In the genomic region with DNA sequence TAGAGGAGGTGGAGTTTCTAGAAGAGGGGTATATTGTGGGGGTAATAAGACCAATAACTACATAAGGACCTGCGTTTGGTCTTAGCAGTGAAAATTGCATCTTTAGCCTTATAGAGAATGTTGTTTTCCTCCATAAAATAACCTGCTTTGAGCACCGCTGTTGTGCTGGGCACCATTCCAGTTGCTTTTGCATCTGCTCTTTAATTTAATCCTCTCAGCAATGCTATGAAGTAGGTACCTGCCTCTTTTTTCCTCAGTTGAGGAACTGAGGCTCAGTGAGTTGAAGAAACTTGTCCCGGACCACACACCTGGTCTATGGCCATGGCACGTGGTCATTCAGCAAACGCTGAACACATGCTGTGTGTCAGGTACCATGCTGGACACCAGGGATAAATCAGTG, we compare ENCODE assay signal across 28 cellular contexts.
DNase-seq lines count a peak whose midpoint lies in the region; ATAC-seq, FAIRE-seq and TF ChIP-seq lines count a peak whose summit lies in the region.
"Had no signal": no experiment of that assay in that cellular context is flagged by ENCODE, and none has a peak within 500 bp of the region (broad histone marks: within the 10 kb centered on the region; RNA-seq: fewer than 3 reads in every experiment).

No MANE protein-coding gene starts in this region.

- H3K9ac ChIP-seq in HepG2 (ENCODE audit: insufficient read depth, low read depth, low read length): no peak overlapping the region
- H3K9ac ChIP-seq: BLaER1 had no signal

- H3K4me3 ChIP-seq in HepG2 (replicated peaks in 1 of 3; ENCODE audit: insufficient read depth in 1 of 3, low read depth in 2 of 3, low read length in 3 of 3): no peak overlapping the region
- no peak overlapping the region for H3K4me3 ChIP-seq in right lobe of liver
- H3K4me3 ChIP-seq: BLaER1, GM12878, HAP-1, PC-9, SJSA1 had no signal

- CTCF ChIA-PET in HepG2 (lab: Yijun Ruan, JAX; ENCODE audit: low intra/inter-chr PET ratio, low total read pairs): no interaction called here

- H4K20me1 ChIP-seq in HepG2 (ENCODE audit: insufficient read depth, low read length): no peaks in the 10 kb centered on the region

- H3K27me3 Mint-ChIP-seq in glutamatergic neuron (ENCODE audit: unreplicated experiment): peaks cover 10% of the 10 kb centered on the region
- H3K27me3 Mint-ChIP-seq: CD4-positive, alpha-beta T cell had no signal

- H3K9me3 Mint-ChIP-seq in glutamatergic neuron (ENCODE audit: unreplicated experiment): peaks cover 3% of the 10 kb centered on the region
- H3K9me3 Mint-ChIP-seq: CD4-positive, alpha-beta T cell; HFFc6 had no signal

- peaks cover 5% of the 10 kb centered on the region for H3K4me1 Mint-ChIP-seq in glutamatergic neuron (ENCODE audit: low read depth, unreplicated experiment)

- FAIRE-seq in HepG2 (lab: Jason Lieb, UNC): no peak
- FAIRE-seq: A204.1, G401.6, GM12878 had no signal

- H2AFZ ChIP-seq in HepG2 (ENCODE audit: low read length): no peak overlapping the region
- H2AFZ ChIP-seq: PC-9 had no signal

- POLR2A ChIA-PET in HepG2 (lab: Yijun Ruan, JAX): no interaction called here

- no peaks in the 10 kb centered on the region for H3K9me3 ChIP-seq in HepG2 (ENCODE audit: low read length)
- H3K9me3 ChIP-seq in right lobe of liver: no peaks in the 10 kb centered on the region
- H3K9me3 ChIP-seq: BLaER1, HAP-1, SJSA1 had no signal

- TF ChIP-seq CTCF in HepG2 (CRISPR knock-in tag; IDR thresholded peaks at IDR 0.05) (no peak), right lobe of liver (IDR thresholded peaks at IDR 0.05) (no peak), glutamatergic neuron (IDR thresholded peaks at IDR 0.05; ENCODE audit: partially characterized antibody, unreplicated experiment) (no peak)

- H3K4me3 Mint-ChIP-seq in glutamatergic neuron (ENCODE audit: unreplicated experiment): no peak overlapping the region
- H3K4me3 Mint-ChIP-seq: CD4-positive, alpha-beta T cell; HFFc6 had no signal

- H3K27ac ChIP-seq in HepG2 (ENCODE audit: extremely low read length, insufficient read depth, low read length): no peak overlapping the region
- H3K27ac ChIP-seq in right lobe of liver: no peak overlapping the region
- H3K27ac ChIP-seq: BLaER1, PC-9, SJSA1 had no signal

- no peaks in the 10 kb centered on the region for H3K36me3 Mint-ChIP-seq in glutamatergic neuron (ENCODE audit: unreplicated experiment)

- no TSS peak for BruUV-seq in HepG2 (replicated peaks; lab: Mats Ljungman, UMichigan)

- H3K4me1 ChIP-seq in HepG2 (ENCODE audit: insufficient read depth, low read length): peaks cover 16% of the 10 kb centered on the region
- peaks cover 0 to 7% (median 0%) of the 10 kb centered on the region in 4 donors for H3K4me1 ChIP-seq in right lobe of liver
- H3K4me1 ChIP-seq: SJSA1 had no signal

- H3K27me3 ChIP-seq in HepG2 (ENCODE audit: control insufficient read depth in 1 of 2, insufficient read depth in 2 of 2, low read length in 2 of 2) (no peaks in the 10 kb centered on the region), right lobe of liver (no peaks in the 10 kb centered on the region)
- H3K27me3 ChIP-seq: BLaER1, SJSA1 had no signal

- TF ChIP-seq EP300 in HepG2 (IDR thresholded peaks at IDR 0.05; ENCODE audit: low read depth in 2 of 2, low read length in 2 of 2) (no peak), HepG2 (CRISPR knock-in tag; IDR thresholded peaks at IDR 0.05; ENCODE audit: borderline replicate concordance) (no peak)

- no peak for DNase-seq in HepG2 (ENCODE audit: low spot score)
- no peak for DNase-seq in right lobe of liver
- DNase-seq in NCI-H1694 treated with DMSO at 0.1 percent for 48 hours (lab: John Stamatoyannopoulos, UW): peak; percentile 55
- no peak for DNase-seq in glutamatergic neuron
- DNase-seq in NCI-H526 treated with DMSO at 0.1 percent for 48 hours (lab: John Stamatoyannopoulos, UW): no peak
- no peak for DNase-seq in kidney glomerular epithelial cell (lab: John Stamatoyannopoulos, UW)
- DNase-seq: CD4-positive, alpha-beta T cell; DMS53; GOT3; HFFc6; IMR-90; KG1; NCI-H1048; NCI-H1417; NCI-H187; NCI-H2081 treated with DMSO at 0.1 percent for 48 hours; NCI-H2171; NCI-H226; NCI-H510A; PC-9 had no signal

- no peak for TF ChIP-seq RAD21 in HepG2 (CRISPR knock-in tag; IDR thresholded peaks at IDR 0.05)

- H3K27ac Mint-ChIP-seq in glutamatergic neuron (ENCODE audit: unreplicated experiment): peak overlapping the region; percentile 19
- H3K27ac Mint-ChIP-seq: CD4-positive, alpha-beta T cell; HFFc6 had no signal

- ATAC-seq in HepG2 (no peak), right lobe of liver (no peak), GM19397 (IDR thresholded peaks at IDR 0.05; ENCODE audit: unreplicated experiment) (no peak)
- ATAC-seq: GM12878, Right ventricle myocardium inferior had no signal

- TF ChIP-seq POLR2A in HepG2 (IDR thresholded peaks at IDR 0.05; ENCODE audit: insufficient read depth in 1 of 2, low read depth in 2 of 2, low read length in 2 of 2): no peak
- TF ChIP-seq POLR2A in right lobe of liver (IDR thresholded peaks at IDR 0.05): no peak

- in situ Hi-C loops in HepG2 (cut with HindIII; ENCODE audit: extremely low pct_ligation_motif_present, low pct_unique_long_range_greater_than_20kb): no loop called here

- 99% methylated on average over 5 of the region's 5 CpGs for WGBS in HepG2 (ENCODE audit: low lambda C conversion rate)
- 92% methylated on average over 2 of the region's 5 CpGs for WGBS in right lobe of liver (ENCODE audit: insufficient coverage, low coverage, low lambda C conversion rate, missing lambda C conversion rate)

- intact Hi-C loops in HepG2 (cut with micrococcal nuclease; ENCODE audit: unreplicated experiment) (no loop called here), right lobe of liver (cut with DNase I) (no loop called here)

- peaks cover 2% of the 10 kb centered on the region for H3K79me2 ChIP-seq in HepG2 (ENCODE audit: insufficient read depth, low read length)

- no peak overlapping the region for H3K4me2 ChIP-seq in HepG2 (ENCODE audit: low read depth, low read length)
- H3K4me2 ChIP-seq: BLaER1, PC-9 had no signal

- H3K36me3 ChIP-seq in HepG2 (replicated peaks in 1 of 2; ENCODE audit: control insufficient read depth in 1 of 2, insufficient read depth in 2 of 2, low read length in 2 of 2): peaks cover 4 to 11% of the 10 kb centered on the region in 2 experiments; a peak in 3 of 5 replicates
- H3K36me3 ChIP-seq in right lobe of liver: no peaks in the 10 kb centered on the region
- H3K36me3 ChIP-seq: HAP-1, SJSA1 had no signal

TF ChIP-seq in HepG2, 621 proteins besides CTCF, POLR2A, EP300 and RAD21 (continues in another document):
- no peak for TF ChIP-seq NFYB (CRISPR knock-in tag; IDR thresholded peaks at IDR 0.05)
- TF ChIP-seq, protein P1, sequence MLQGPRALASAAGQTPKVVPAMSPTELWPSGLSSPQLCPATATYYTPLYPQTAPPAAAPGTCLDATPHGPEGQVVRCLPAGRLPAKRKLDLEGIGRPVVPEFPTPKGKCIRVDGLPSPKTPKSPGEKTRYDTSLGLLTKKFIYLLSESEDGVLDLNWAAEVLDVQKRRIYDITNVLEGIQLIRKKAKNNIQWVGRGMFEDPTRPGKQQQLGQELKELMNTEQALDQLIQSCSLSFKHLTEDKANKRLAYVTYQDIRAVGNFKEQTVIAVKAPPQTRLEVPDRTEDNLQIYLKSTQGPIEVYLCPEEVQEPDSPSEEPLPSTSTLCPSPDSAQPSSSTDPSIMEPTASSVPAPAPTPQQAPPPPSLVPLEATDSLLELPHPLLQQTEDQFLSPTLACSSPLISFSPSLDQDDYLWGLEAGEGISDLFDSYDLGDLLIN (CRISPR knock-in tag; IDR thresholded peaks at IDR 0.05; ENCODE audit: borderline replicate concordance): no peak
- TF ChIP-seq, protein P2, sequence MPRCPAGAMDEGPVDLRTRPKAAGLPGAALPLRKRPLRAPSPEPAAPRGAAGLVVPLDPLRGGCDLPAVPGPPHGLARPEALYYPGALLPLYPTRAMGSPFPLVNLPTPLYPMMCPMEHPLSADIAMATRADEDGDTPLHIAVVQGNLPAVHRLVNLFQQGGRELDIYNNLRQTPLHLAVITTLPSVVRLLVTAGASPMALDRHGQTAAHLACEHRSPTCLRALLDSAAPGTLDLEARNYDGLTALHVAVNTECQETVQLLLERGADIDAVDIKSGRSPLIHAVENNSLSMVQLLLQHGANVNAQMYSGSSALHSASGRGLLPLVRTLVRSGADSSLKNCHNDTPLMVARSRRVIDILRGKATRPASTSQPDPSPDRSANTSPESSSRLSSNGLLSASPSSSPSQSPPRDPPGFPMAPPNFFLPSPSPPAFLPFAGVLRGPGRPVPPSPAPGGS (CRISPR knock-in tag; IDR thresholded peaks at IDR 0.05): no peak
- TF ChIP-seq, protein P3, sequence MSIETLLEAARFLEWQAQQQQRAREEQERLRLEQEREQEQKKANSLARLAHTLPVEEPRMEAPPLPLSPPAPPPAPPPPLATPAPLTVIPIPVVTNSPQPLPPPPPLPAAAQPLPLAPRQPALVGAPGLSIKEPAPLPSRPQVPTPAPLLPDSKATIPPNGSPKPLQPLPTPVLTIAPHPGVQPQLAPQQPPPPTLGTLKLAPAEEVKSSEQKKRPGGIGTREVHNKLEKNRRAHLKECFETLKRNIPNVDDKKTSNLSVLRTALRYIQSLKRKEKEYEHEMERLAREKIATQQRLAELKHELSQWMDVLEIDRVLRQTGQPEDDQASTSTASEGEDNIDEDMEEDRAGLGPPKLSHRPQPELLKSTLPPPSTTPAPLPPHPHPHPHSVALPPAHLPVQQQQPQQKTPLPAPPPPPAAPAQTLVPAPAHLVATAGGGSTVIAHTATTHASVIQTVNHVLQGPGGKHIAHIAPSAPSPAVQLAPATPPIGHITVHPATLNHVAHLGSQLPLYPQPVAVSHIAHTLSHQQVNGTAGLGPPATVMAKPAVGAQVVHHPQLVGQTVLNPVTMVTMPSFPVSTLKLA (IDR thresholded peaks at IDR 0.05): peak; percentile 50; the same call in 1 of the 2 replicates
- TF ChIP-seq, protein P4, sequence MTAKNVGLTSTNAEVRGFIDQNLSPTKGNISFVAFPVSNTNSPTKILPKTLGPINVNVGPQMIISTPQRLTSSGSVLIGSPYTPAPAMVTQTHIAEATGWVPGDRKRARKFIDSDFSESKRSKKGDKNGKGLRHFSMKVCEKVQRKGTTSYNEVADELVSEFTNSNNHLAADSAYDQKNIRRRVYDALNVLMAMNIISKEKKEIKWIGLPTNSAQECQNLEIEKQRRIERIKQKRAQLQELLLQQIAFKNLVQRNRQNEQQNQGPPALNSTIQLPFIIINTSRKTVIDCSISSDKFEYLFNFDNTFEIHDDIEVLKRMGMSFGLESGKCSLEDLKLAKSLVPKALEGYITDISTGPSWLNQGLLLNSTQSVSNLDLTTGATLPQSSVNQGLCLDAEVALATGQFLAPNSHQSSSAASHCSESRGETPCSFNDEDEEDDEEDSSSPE (CRISPR knock-in tag; IDR thresholded peaks at IDR 0.05): no peak
